Comparison of ENCODE assay signal across 1 cellular context in genomic region chr17:77795685-77796084, GRCh38.
TF ChIP-seq lines count a peak whose summit lies in the region.

No MANE protein-coding gene starts in this region.

TF ChIP-seq in H1, 55 proteins besides CTCF, POLR2A, EP300 and RAD21 (continued from another document):
- TF ChIP-seq, protein P1, sequence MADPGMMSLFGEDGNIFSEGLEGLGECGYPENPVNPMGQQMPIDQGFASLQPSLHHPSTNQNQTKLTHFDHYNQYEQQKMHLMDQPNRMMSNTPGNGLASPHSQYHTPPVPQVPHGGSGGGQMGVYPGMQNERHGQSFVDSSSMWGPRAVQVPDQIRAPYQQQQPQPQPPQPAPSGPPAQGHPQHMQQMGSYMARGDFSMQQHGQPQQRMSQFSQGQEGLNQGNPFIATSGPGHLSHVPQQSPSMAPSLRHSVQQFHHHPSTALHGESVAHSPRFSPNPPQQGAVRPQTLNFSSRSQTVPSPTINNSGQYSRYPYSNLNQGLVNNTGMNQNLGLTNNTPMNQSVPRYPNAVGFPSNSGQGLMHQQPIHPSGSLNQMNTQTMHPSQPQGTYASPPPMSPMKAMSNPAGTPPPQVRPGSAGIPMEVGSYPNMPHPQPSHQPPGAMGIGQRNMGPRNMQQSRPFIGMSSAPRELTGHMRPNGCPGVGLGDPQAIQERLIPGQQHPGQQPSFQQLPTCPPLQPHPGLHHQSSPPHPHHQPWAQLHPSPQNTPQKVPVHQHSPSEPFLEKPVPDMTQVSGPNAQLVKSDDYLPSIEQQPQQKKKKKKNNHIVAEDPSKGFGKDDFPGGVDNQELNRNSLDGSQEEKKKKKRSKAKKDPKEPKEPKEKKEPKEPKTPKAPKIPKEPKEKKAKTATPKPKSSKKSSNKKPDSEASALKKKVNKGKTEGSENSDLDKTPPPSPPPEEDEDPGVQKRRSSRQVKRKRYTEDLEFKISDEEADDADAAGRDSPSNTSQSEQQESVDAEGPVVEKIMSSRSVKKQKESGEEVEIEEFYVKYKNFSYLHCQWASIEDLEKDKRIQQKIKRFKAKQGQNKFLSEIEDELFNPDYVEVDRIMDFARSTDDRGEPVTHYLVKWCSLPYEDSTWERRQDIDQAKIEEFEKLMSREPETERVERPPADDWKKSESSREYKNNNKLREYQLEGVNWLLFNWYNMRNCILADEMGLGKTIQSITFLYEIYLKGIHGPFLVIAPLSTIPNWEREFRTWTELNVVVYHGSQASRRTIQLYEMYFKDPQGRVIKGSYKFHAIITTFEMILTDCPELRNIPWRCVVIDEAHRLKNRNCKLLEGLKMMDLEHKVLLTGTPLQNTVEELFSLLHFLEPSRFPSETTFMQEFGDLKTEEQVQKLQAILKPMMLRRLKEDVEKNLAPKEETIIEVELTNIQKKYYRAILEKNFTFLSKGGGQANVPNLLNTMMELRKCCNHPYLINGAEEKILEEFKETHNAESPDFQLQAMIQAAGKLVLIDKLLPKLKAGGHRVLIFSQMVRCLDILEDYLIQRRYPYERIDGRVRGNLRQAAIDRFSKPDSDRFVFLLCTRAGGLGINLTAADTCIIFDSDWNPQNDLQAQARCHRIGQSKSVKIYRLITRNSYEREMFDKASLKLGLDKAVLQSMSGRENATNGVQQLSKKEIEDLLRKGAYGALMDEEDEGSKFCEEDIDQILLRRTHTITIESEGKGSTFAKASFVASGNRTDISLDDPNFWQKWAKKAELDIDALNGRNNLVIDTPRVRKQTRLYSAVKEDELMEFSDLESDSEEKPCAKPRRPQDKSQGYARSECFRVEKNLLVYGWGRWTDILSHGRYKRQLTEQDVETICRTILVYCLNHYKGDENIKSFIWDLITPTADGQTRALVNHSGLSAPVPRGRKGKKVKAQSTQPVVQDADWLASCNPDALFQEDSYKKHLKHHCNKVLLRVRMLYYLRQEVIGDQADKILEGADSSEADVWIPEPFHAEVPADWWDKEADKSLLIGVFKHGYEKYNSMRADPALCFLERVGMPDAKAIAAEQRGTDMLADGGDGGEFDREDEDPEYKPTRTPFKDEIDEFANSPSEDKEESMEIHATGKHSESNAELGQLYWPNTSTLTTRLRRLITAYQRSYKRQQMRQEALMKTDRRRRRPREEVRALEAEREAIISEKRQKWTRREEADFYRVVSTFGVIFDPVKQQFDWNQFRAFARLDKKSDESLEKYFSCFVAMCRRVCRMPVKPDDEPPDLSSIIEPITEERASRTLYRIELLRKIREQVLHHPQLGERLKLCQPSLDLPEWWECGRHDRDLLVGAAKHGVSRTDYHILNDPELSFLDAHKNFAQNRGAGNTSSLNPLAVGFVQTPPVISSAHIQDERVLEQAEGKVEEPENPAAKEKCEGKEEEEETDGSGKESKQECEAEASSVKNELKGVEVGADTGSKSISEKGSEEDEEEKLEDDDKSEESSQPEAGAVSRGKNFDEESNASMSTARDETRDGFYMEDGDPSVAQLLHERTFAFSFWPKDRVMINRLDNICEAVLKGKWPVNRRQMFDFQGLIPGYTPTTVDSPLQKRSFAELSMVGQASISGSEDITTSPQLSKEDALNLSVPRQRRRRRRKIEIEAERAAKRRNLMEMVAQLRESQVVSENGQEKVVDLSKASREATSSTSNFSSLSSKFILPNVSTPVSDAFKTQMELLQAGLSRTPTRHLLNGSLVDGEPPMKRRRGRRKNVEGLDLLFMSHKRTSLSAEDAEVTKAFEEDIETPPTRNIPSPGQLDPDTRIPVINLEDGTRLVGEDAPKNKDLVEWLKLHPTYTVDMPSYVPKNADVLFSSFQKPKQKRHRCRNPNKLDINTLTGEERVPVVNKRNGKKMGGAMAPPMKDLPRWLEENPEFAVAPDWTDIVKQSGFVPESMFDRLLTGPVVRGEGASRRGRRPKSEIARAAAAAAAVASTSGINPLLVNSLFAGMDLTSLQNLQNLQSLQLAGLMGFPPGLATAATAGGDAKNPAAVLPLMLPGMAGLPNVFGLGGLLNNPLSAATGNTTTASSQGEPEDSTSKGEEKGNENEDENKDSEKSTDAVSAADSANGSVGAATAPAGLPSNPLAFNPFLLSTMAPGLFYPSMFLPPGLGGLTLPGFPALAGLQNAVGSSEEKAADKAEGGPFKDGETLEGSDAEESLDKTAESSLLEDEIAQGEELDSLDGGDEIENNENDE (IDR thresholded peaks at IDR 0.05; ENCODE audit: insufficient replicate concordance, low read length): no peak
- TF ChIP-seq BRCA1 (IDR thresholded peaks at IDR 0.05; ENCODE audit: low read depth, low read length) (no peak), MAFK (IDR thresholded peaks at IDR 0.05; ENCODE audit: low read depth, low read length) (no peak), SP4 (IDR thresholded peaks at IDR 0.05; ENCODE audit: low read length) (no peak)
